In genomic region chr16:23966577-23966976, GRCh38 we compare ENCODE assay signal across 14 cellular contexts.
"Had no signal": no experiment of that assay in that cellular context is flagged by ENCODE, and none has a peak within 500 bp of the region (broad histone marks: within the 10 kb centered on the region; RNA-seq: fewer than 3 reads in every experiment).

No MANE protein-coding gene starts in this region.

- ATAC-seq: gastrocnemius medialis, pancreas had no signal

- DNase-seq: activated naive CD4-positive, alpha-beta T cell treated with Interleukin-2 at 50 U/mL for 16 hours; adrenal gland; central memory CD4-positive, alpha-beta T cell; effector memory CD8-positive, alpha-beta T cell; gastrocnemius medialis; kidney; left ventricle myocardium inferior; pancreas; stimulated activated CD4-positive, alpha-beta T cell treated with anti-CD3 and anti-CD28 coated beads, Interleukin-4, amount 100 ng/mL, for 4 hours; uterus had no signal

- H3K9ac ChIP-seq: neural progenitor cell had no signal

- H3K9me3 Mint-ChIP-seq: activated CD8-positive, alpha-beta T cell treated with anti-CD3 and anti-CD28 coated beads for 36 hours; activated T-helper 1 cell treated with anti-CD3 and anti-CD28 coated beads, Interleukin-12 subunit alpha, Interleukin-12 subunit beta, Interleukin-2, Interleukin-4 antibody, amounts not matched to agents 30 ng/mL and 10 ng/mL and 1 ng/mL, durations not matched to agents 14 hours and 24 hours and 36 hours; effector memory CD8-positive, alpha-beta T cell; neural progenitor cell had no signal

- H3K4me2 ChIP-seq: neural progenitor cell had no signal

- H3K27ac ChIP-seq: adrenal gland, epithelial cell of prostate, gastrocnemius medialis, left ventricle myocardium inferior, neural progenitor cell, pancreas, uterus had no signal

- H3K36me3 ChIP-seq: adrenal gland, gastrocnemius medialis, left ventricle myocardium inferior, neural progenitor cell, pancreas, uterus had no signal

- H3K9me3 ChIP-seq: adrenal gland, gastrocnemius medialis, left ventricle myocardium inferior, pancreas, uterus had no signal

- H3K4me3 ChIP-seq: adrenal gland, gastrocnemius medialis, left ventricle myocardium inferior, neural progenitor cell, pancreas, uterus had no signal

- H3K36me3 Mint-ChIP-seq: neural progenitor cell had no signal

- H3K27me3 Mint-ChIP-seq: activated CD8-positive, alpha-beta T cell treated with anti-CD3 and anti-CD28 coated beads for 36 hours; effector memory CD8-positive, alpha-beta T cell had no signal

- H3K27me3 ChIP-seq: adrenal gland, gastrocnemius medialis, neural progenitor cell, pancreas, uterus had no signal

- H3K4me1 ChIP-seq: adrenal gland, gastrocnemius medialis, left ventricle myocardium inferior, pancreas, uterus had no signal

- H3K4me3 Mint-ChIP-seq: activated CD8-positive, alpha-beta T cell treated with anti-CD3 and anti-CD28 coated beads for 36 hours; activated T-helper 1 cell treated with anti-CD3 and anti-CD28 coated beads, Interleukin-12 subunit alpha, Interleukin-12 subunit beta, Interleukin-2, Interleukin-4 antibody, amounts not matched to agents 30 ng/mL and 10 ng/mL and 1 ng/mL, durations not matched to agents 14 hours and 24 hours and 36 hours; neural progenitor cell had no signal
